In the genomic region with DNA sequence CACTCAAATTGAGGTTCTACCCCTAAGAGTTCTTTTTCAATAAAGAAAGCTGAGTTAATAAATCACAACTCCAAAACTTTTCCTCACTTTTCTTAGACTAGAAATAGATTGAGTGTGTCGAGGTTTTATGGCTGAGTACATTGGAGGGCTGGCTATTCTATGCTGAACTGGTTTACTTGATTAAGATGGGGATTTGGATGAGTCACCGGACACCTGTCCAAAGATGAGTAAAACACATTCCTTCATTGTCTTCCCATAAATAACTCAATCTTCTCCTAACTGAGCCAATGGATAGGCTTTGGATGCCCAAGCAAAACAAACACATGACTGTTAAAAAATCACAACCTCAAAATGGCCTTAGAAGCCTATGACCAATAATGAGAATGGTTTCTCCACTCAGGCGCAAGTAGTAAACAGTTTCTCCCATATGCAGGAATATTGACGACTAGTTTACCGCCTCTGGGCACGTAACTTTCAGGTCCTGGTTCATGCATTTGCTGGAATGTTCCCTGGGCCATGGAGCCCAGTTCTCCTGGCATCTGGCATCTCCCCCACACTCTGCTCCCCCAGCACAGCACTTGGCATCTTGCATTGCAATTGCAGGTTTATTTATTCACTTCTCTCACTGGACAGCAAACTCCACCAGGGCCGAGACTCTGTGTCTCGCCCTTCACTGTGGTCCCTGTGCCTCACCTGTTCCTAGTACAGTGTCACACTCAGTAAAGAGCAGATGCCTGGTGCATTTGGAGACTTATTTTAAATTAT, we compare ENCODE assay signal across 32 cellular contexts. TPM values are rescaled to one million over a fixed set of nuclear protein-coding genes. Genes with fewer than 3 reads are reported as not detected.
DNase-seq lines count a peak whose midpoint lies in the region; ATAC-seq, FAIRE-seq and TF ChIP-seq lines count a peak whose summit lies in the region.
"Had no signal": no experiment of that assay in that cellular context is flagged by ENCODE, and none has a peak within 500 bp of the region (broad histone marks: within the 10 kb centered on the region; RNA-seq: fewer than 3 reads in every experiment).

No MANE protein-coding gene starts in this region.

- H3K27me3 Mint-ChIP-seq in glutamatergic neuron (ENCODE audit: unreplicated experiment): peaks cover under 1% of the 10 kb centered on the region

- intact Hi-C loops in GM12878 (cut with micrococcal nuclease; ENCODE audit: unreplicated experiment): no loop called here

- RAD21 ChIA-PET in GM12878 (lab: Charles Lee; ENCODE audit: unreplicated experiment): no interaction called here

- no peaks in the 10 kb centered on the region for H4K20me1 ChIP-seq in GM23248 (ENCODE audit: insufficient read depth)
- no peaks in the 10 kb centered on the region for H4K20me1 ChIP-seq in GM12878 (ENCODE audit: control insufficient read depth, insufficient read depth)

- TF ChIP-seq CTCF in GM12878 (IDR thresholded peaks at IDR 0.05 in 2 of 3, conservative IDR thresholded peaks at IDR 0.05 in 1 of 3; ENCODE audit: control insufficient read depth in 2 of 3, extremely low read depth in 1 of 3, insufficient read depth in 1 of 3, low read depth in 3 of 3, low read length in 3 of 3) (no peak), glutamatergic neuron (IDR thresholded peaks at IDR 0.05; ENCODE audit: partially characterized antibody, unreplicated experiment) (no peak), coronary artery (IDR thresholded peaks at IDR 0.05) (no peak)

- SMC1A ChIA-PET in GM12878 (lab: Charles Lee; ENCODE audit: uncharacterized antibody, unreplicated experiment): interaction anchor here (1.0 to 1.1 kb wide), 2 partner anchors 25 to 35 kb away, joined by 4 to 5 read pairs; no protein-coding TSS in a partner anchor

- H3F3A ChIP-seq in GM23248 (ENCODE audit: insufficient read depth): peaks cover 11% of the 10 kb centered on the region

- CTCF ChIA-PET in GM12878 (lab: Yijun Ruan, JAX): no interaction called here

- H3K27ac Mint-ChIP-seq in glutamatergic neuron (ENCODE audit: unreplicated experiment): no peak overlapping the region
- H3K27ac Mint-ChIP-seq: GM23338; naive thymus-derived CD4-positive, alpha-beta T cell had no signal

- TF ChIP-seq POLR2A in GM12878 (IDR thresholded peaks at IDR 0.05; ENCODE audit: low read depth, low read length): no peak

- FAIRE-seq in GM12878 (lab: Jason Lieb, UNC): no peak
- FAIRE-seq: endothelial cell of umbilical vein, GM18507 had no signal

- DNase-seq in GM23248: no peak
- no peak for DNase-seq in GM12878 (ENCODE audit: low read depth, low spot score)
- DNase-seq in kidney tubule cell (ENCODE audit: low spot score): peak; percentile 84
- DNase-seq in renal cortical epithelial cell (ENCODE audit: low read depth): peak; percentile 64
- no peak for DNase-seq in glutamatergic neuron
- DNase-seq in coronary artery (ENCODE audit: low spot score): no peak
- DNase-seq: activated CD4-positive, alpha-beta T cell treated with anti-CD3 and anti-CD28 coated beads for 4 hours; activated CD8-positive, alpha-beta memory T cell treated with anti-CD3 and anti-CD28 coated beads for 24 hours; activated gamma-delta T cell treated with Interleukin-2 at 50 U/mL for 16 hours; activated T-cell treated with anti-CD3 and anti-CD28 coated beads, Interleukin-2, amount 50 U/mL, for 1 hour; Caco-2; cerebellar nuclear complex; DMS79; GDM1; IMR-90; left cardiac atrium; mammary epithelial cell; naive thymus-derived CD4-positive, alpha-beta T cell; NCI-H1092 treated with DMSO at 0.1 percent for 48 hours; NCI-H187; NCI-H2171 treated with DMSO at 0.1 percent for 48 hours; NCI-H524; retina; SHP77; stimulated activated CD4-positive, alpha-beta T cell treated with anti-CD3 and anti-CD28 coated beads, Interleukin-2, amount 100 ng/mL, for 24 hours; transverse colon had no signal

- H3K27ac ChIP-seq in GM23248 (no peak overlapping the region), GM12878 (ENCODE audit: control insufficient read depth, insufficient read depth) (no peak overlapping the region), coronary artery (no peak overlapping the region)

- H3K79me2 ChIP-seq in GM23248 (ENCODE audit: insufficient read depth) (no peaks in the 10 kb centered on the region), GM12878 (ENCODE audit: control insufficient read depth, insufficient read depth, low read length) (no peaks in the 10 kb centered on the region)

- H2AFZ ChIP-seq in GM23248: 0 out of 2 replicates have a peak overlapping the region, but pooled peaks have one; percentile 4
- H2AFZ ChIP-seq in GM12878 (ENCODE audit: control insufficient read depth, low read depth, low read length): no peak overlapping the region

- H3K4me3 ChIP-seq in GM23248 (no peak overlapping the region), GM12878 (no peak overlapping the region), coronary artery (no peak overlapping the region)
- H3K4me3 ChIP-seq: GM23338, smooth muscle cell, transverse colon had no signal

- no peak overlapping the region for H3K4me3 Mint-ChIP-seq in glutamatergic neuron (ENCODE audit: unreplicated experiment)
- H3K4me3 Mint-ChIP-seq: GM23338; naive thymus-derived CD4-positive, alpha-beta T cell had no signal

- no peaks in the 10 kb centered on the region for H3K9me2 ChIP-seq in GM23248 (ENCODE audit: insufficient read depth)

- no TSS peak for BruUV-seq in GM12878 (replicated peaks; lab: Mats Ljungman, UMichigan)

- TF ChIP-seq RAD21 in GM12878 (IDR thresholded peaks at IDR 0.05; ENCODE audit: insufficient read depth, low read depth, low read length): no peak

- no peak for ATAC-seq in GM12878
- ATAC-seq in GM21825 (IDR thresholded peaks at IDR 0.05; ENCODE audit: unreplicated experiment): no peak
- ATAC-seq in HG02981 (IDR thresholded peaks at IDR 0.05; ENCODE audit: unreplicated experiment): no peak
- ATAC-seq: GM23338; left cardiac atrium; naive thymus-derived CD4-positive, alpha-beta T cell had no signal

- H3K9ac ChIP-seq in GM23248 (no peak overlapping the region), GM12878 (ENCODE audit: control insufficient read depth, insufficient read depth, low read length) (no peak overlapping the region)

- H3K4me2 ChIP-seq in GM23248 (ENCODE audit: unreplicated experiment): peak overlapping the region; percentile 32
- H3K4me2 ChIP-seq in GM12878 (ENCODE audit: control insufficient read depth, insufficient read depth): no peak overlapping the region

- H3K27me3 ChIP-seq in GM23248 (replicated peaks; ENCODE audit: insufficient read depth) (no peaks in the 10 kb centered on the region), GM12878 (replicated peaks in 1 of 2; ENCODE audit: control insufficient read depth in 2 of 2, insufficient read depth in 2 of 2, low read length in 1 of 2) (no peaks in the 10 kb centered on the region)
- H3K27me3 ChIP-seq: transverse colon had no signal

- no peaks in the 10 kb centered on the region for H3K36me3 Mint-ChIP-seq in glutamatergic neuron (ENCODE audit: unreplicated experiment)

- peaks cover under 1% of the 10 kb centered on the region for H3K9me3 Mint-ChIP-seq in glutamatergic neuron (ENCODE audit: unreplicated experiment)
- H3K9me3 Mint-ChIP-seq: GM23338 had no signal

- POLR2A ChIA-PET in GM12878 (lab: Charles Lee): no interaction called here

- in situ Hi-C loops in GM23248 (cut with MboI): no loop called here
- in situ Hi-C loops in GM12878 (cut with MboI): no loop called here

- H3K4me1 Mint-ChIP-seq in glutamatergic neuron (ENCODE audit: low read depth, unreplicated experiment): peaks cover 39% of the 10 kb centered on the region

- H3K36me3 ChIP-seq in GM23248 (ENCODE audit: low read depth): no peaks in the 10 kb centered on the region
- H3K36me3 ChIP-seq in GM12878 (ENCODE audit: control insufficient read depth in 2 of 2, insufficient read depth in 2 of 2, low read length in 1 of 2): no peaks in the 10 kb centered on the region
- H3K36me3 ChIP-seq: transverse colon had no signal

- H3K9me3 ChIP-seq in GM23248 (ENCODE audit: low read depth): no peaks in the 10 kb centered on the region
- H3K9me3 ChIP-seq in GM12878 (replicated peaks; ENCODE audit: control insufficient read depth, insufficient read depth, low read length): no peaks in the 10 kb centered on the region
- H3K9me3 ChIP-seq: Caco-2, transverse colon had no signal

- H3K4me1 ChIP-seq in GM23248 (ENCODE audit: insufficient read depth) (peaks cover 21% of the 10 kb centered on the region), GM12878 (ENCODE audit: control insufficient read depth, insufficient read depth, low read length) (no peaks in the 10 kb centered on the region)
- H3K4me1 ChIP-seq: Caco-2 had no signal

- TF ChIP-seq EP300 in GM12878 (IDR thresholded peaks at IDR 0.05; ENCODE audit: borderline replicate concordance in 1 of 2, control insufficient read depth in 1 of 2, low read depth in 2 of 2, low read length in 2 of 2): no peak

- WGBS in GM23248 (ENCODE audit: low coverage in 1 of 2, low lambda C conversion rate in 2 of 2, missing lambda C conversion rate in 2 of 2), 2 experiments: 84 to 90% methylated on average over 8 of the region's 8 CpGs
- WGBS in GM12878 (ENCODE audit: insufficient coverage, insufficient replicate concordance, low lambda C conversion rate, missing lambda C conversion rate): 85% methylated on average over 8 of the region's 8 CpGs

TF ChIP-seq in GM12878, 131 proteins besides CTCF, POLR2A, EP300 and RAD21:
- peak; percentile 32; the same call in 1 of the 2 replicates for TF ChIP-seq NFXL1 (IDR thresholded peaks at IDR 0.05; ENCODE audit: borderline replicate concordance)
- no peak for TF ChIP-seq YY1 (IDR thresholded peaks at IDR 0.05; ENCODE audit: low read depth, low read length)

RNA-seq across cellular contexts. Expression of a gene that starts 43.9 kb away (rescaled TPM):
- not detected in 2 replicates for total RNA-seq in GM23248 (2014; rRNA removed; shearing (Covaris generic))
- 0.38 and 0.41 TPM in 2 replicates for polyA plus RNA-seq in GM23248 (2016; fragmentation: Nextera tagmentation; extraction: Ambion mirVana)
- 1.1 and 1.2 TPM in 2 replicates for total RNA-seq in GM12878 (2013; cell fraction: nucleolus; rRNA removed)
- 0.45 and 0.54 TPM in 2 replicates for total RNA-seq in GM12878 (2014; rRNA removed)
- total RNA-seq in GM12878 (2014; rRNA removed; fragmentation: Illumina TruSeq; extraction: Trizol): 0.72 and 0.78 TPM in 2 replicates
- 0.56 TPM in 2 replicates for total RNA-seq in GM12878 (2021)
- 2.0 TPM for polyA plus RNA-seq in GM12878 (2011; ENCODE audit: low read depth)
- polyA plus RNA-seq in GM12878 (2011; rRNA removed): 0.24 and 0.34 TPM in 2 replicates
- 0.23 and 0.25 TPM in 2 replicates for polyA plus RNA-seq in GM12878 (2011; cell fraction: cytosol; rRNA removed)
- 0.51 and 0.66 TPM in 2 replicates for polyA plus RNA-seq in GM12878 (2011; cell fraction: nucleus; rRNA removed)
- 3.0 and 5.4 TPM in 2 replicates for polyA plus RNA-seq in GM12878 (2012)
- polyA plus RNA-seq in GM12878 (2014; fragmentation: Illumina TruSeq; extraction: Trizol): 0.87 and 1.00 TPM in 2 replicates
- under 1 TPM; 0.21 to 0.51 TPM for polyA plus RNA-seq in GM12878 (2014; fragmentation: Nextera tagmentation; extraction: Ambion mirVana)
- 0.67 and 0.74 TPM in 2 replicates for polyA plus RNA-seq in GM12878 (2014; rRNA removed)
- polyA plus RNA-seq in GM12878 (2016; fragmentation: Nextera tagmentation; extraction: Ambion mirVana): 1 to 10 TPM in 1 of 2 experiments, under 1 TPM in 1; 0.54 to 1.4 TPM
- polyA minus RNA-seq in GM12878 (2011; rRNA and poly(A)+ RNA removed): 0.67 and 0.80 TPM in 2 replicates
- not detected in 2 replicates for polyA minus RNA-seq in GM12878 (2011; cell fraction: cytosol; rRNA and poly(A)+ RNA removed)
- polyA minus RNA-seq in GM12878 (2011; cell fraction: nucleus; rRNA and poly(A)+ RNA removed): 0.96 and 0.97 TPM in 2 replicates
- total RNA-seq in renal cortical epithelial cell: 0.10 and 0.17 TPM in 2 replicates
- total RNA-seq in glutamatergic neuron (ENCODE audit: unreplicated experiment): 0.32 TPM
- total RNA-seq: endothelial cell of umbilical vein, left cardiac atrium, mammary epithelial cell had no signal
- polyA plus RNA-seq: endothelial cell of umbilical vein, IMR-90, mammary epithelial cell had no signal

Comparison
In these comparisons a context has a peak if more than half of its experiments do, and no peak if none do; other contexts are left out.
1. DNase-seq: peak in kidney tubule cell (single experiment) and renal cortical epithelial cell (single experiment); none in GM23248 (single experiment), GM12878 (single experiment), glutamatergic neuron (single experiment) and coronary artery (single experiment).